In genomic region chr3:188908002-188908850, GRCh38 we compare ENCODE assay signal across 27 cellular contexts.
"Had no signal": no experiment of that assay in that cellular context is flagged by ENCODE, and none has a peak within 500 bp of the region (broad histone marks: within the 10 kb centered on the region; RNA-seq: fewer than 3 reads in every experiment).

No MANE protein-coding gene starts in this region.

- H3K4me3 Mint-ChIP-seq: activated naive CD8-positive, alpha-beta T cell; activated T-cell treated with anti-CD3 and anti-CD28 coated beads, Interleukin-2, amount 50 U/mL, for 4 hours; activated T-helper 17 cell treated with anti-CD3 and anti-CD28 coated beads, Interleukin-2, amount 50 U/mL, for 72 hours; brain; immature natural killer cell; neural progenitor cell; type B pancreatic cell had no signal

- H3K36me3 Mint-ChIP-seq: brain, neural progenitor cell had no signal

- H3K9me3 Mint-ChIP-seq: activated T-cell treated with anti-CD3 and anti-CD28 coated beads, Interleukin-2, amount 50 U/mL, for 4 hours; activated T-helper 17 cell treated with anti-CD3 and anti-CD28 coated beads, Interleukin-2, amount 50 U/mL, for 72 hours; immature natural killer cell had no signal

- H3K9me3 ChIP-seq: ascending aorta, left lung, lower lobe of right lung, sigmoid colon, thoracic aorta, uterus had no signal

- H3K27me3 Mint-ChIP-seq: activated naive CD8-positive, alpha-beta T cell; activated T-helper 17 cell treated with anti-CD3 and anti-CD28 coated beads, Interleukin-2, amount 50 U/mL, for 72 hours; type B pancreatic cell had no signal

- DNase-seq: activated CD4-positive, alpha-beta T cell treated with anti-CD3 and anti-CD28 coated beads for 4 hours; activated CD4-positive, alpha-beta T cell treated with anti-CD3 and anti-CD28 coated beads, Interleukin-2, amount 50 U/mL, for 4 hours; activated T-cell treated with anti-CD3 and anti-CD28 coated beads, Interleukin-2, amount 50 U/mL, for 4 hours; cortex of kidney; foreskin fibroblast; head of caudate nucleus; hippocampal formation; immature natural killer cell; left lung; lower lobe of right lung; occipital lobe; psoas muscle; sigmoid colon; stimulated activated CD4-positive, alpha-beta T cell treated with anti-CD3 and anti-CD28 coated beads, Interleukin-15, amount 100 ng/mL, for 24 hours; stimulated activated CD4-positive, alpha-beta T cell treated with anti-CD3 and anti-CD28 coated beads, Interleukin-2, amount 100 ng/mL, for 24 hours; stimulated activated naive CD4-positive, alpha-beta T cell; uterus had no signal

- H2AFZ ChIP-seq: neural progenitor cell, parathyroid adenoma had no signal

- H3K9ac ChIP-seq: neural progenitor cell, parathyroid adenoma had no signal

- H3K27me3 ChIP-seq: ascending aorta, left lung, neural progenitor cell, sigmoid colon, uterus had no signal

- H3K27ac Mint-ChIP-seq: activated naive CD8-positive, alpha-beta T cell; activated T-helper 17 cell treated with anti-CD3 and anti-CD28 coated beads, Interleukin-2, amount 50 U/mL, for 72 hours; brain; immature natural killer cell; neural progenitor cell; type B pancreatic cell had no signal

- ATAC-seq: activated T-cell treated with anti-CD3 and anti-CD28 coated beads, Interleukin-2, amount 50 U/mL, for 4 hours; activated T-helper 17 cell treated with anti-CD3 and anti-CD28 coated beads, Interleukin-2, amount 50 U/mL, for 72 hours; left lung; lower lobe of right lung; psoas muscle had no signal

- H3K36me3 ChIP-seq: ascending aorta, left lung, lower lobe of right lung, neural progenitor cell, sigmoid colon, thoracic aorta, uterus had no signal

- H3K4me1 ChIP-seq: parathyroid adenoma, psoas muscle had no signal

- H3K79me2 ChIP-seq: parathyroid adenoma had no signal

- H3K4me3 ChIP-seq: ascending aorta, left lung, lower lobe of right lung, neural progenitor cell, psoas muscle, sigmoid colon, SK-N-MC, thoracic aorta, uterus had no signal

- H3K27ac ChIP-seq: ascending aorta, left lung, lower lobe of right lung, neural progenitor cell, parathyroid adenoma, psoas muscle, sigmoid colon, SK-N-MC, thoracic aorta, uterus, VCaP had no signal

- H3K4me2 ChIP-seq: neural progenitor cell had no signal

- H3K4me1 Mint-ChIP-seq: activated T-helper 17 cell treated with anti-CD3 and anti-CD28 coated beads, Interleukin-2, amount 50 U/mL, for 72 hours; immature natural killer cell; neural progenitor cell had no signal
